In genomic region chr2:3780477-3781402, GRCh38 we compare ENCODE assay signal across 8 cellular contexts.
A peak's percentile ranks its signal among the peaks of the same experiment; 100 is the strongest.
DNase-seq lines count a peak whose midpoint lies in the region; ATAC-seq and TF ChIP-seq lines count a peak whose summit lies in the region.

No MANE protein-coding gene starts in this region.

- no peak overlapping the region for H2BK120ac ChIP-seq in mesenchymal stem cell (ENCODE audit: low read depth, low read length)

- H3K27ac ChIP-seq in VCaP (peak overlapping the region; percentile 38), mesenchymal stem cell (ENCODE audit: low read length, poor library complexity, severe bottlenecking) (no peak overlapping the region), stomach (no peak overlapping the region)

- H3K9ac ChIP-seq in mesenchymal stem cell (ENCODE audit: low read length): no peak overlapping the region

- H3K4ac ChIP-seq in mesenchymal stem cell (ENCODE audit: low read depth in 1 of 2, low read length in 2 of 2): no peak overlapping the region

- no peak overlapping the region for H2AFZ ChIP-seq in mesenchymal stem cell (ENCODE audit: low read depth, low read length)

- TF ChIP-seq CTCF in VCaP (conservative IDR thresholded peaks at IDR 0.05): peak; percentile 90
- TF ChIP-seq CTCF in stomach (IDR thresholded peaks at IDR 0.05): peak in 5 of 7 experiments; percentile 24 to 46 (median 33)

- H2BK15ac ChIP-seq in mesenchymal stem cell (ENCODE audit: low read depth, poor library complexity, severe bottlenecking): no peak overlapping the region

- H3K36me3 ChIP-seq in mesenchymal stem cell (ENCODE audit: control insufficient read depth in 1 of 2, insufficient read depth in 2 of 2, low read depth in 1 of 2, low read length in 2 of 2) (no peaks in the 10 kb centered on the region), stomach (no peaks in the 10 kb centered on the region)

- no peak overlapping the region for H4K8ac ChIP-seq in mesenchymal stem cell (ENCODE audit: low read length)

- no peak overlapping the region for H4K91ac ChIP-seq in mesenchymal stem cell (ENCODE audit: low read length)

- H3K18ac ChIP-seq in mesenchymal stem cell (ENCODE audit: low read depth in 1 of 2, low read length in 2 of 2): no peak overlapping the region

- H3K4me2 ChIP-seq in mesenchymal stem cell (ENCODE audit: low read length, poor library complexity, severe bottlenecking): no peak overlapping the region

- H2BK12ac ChIP-seq in mesenchymal stem cell (ENCODE audit: low read length in 2 of 2): no peak overlapping the region

- H3K4me3 ChIP-seq in mesenchymal stem cell (ENCODE audit: insufficient read depth in 1 of 2, low read depth in 1 of 2, low read length in 2 of 2) (no peak overlapping the region), stomach (no peak overlapping the region)

- H3K9me3 ChIP-seq in mesenchymal stem cell (ENCODE audit: control insufficient read depth, low read length) (no peaks in the 10 kb centered on the region), stomach (no peaks in the 10 kb centered on the region)

- no peak for TF ChIP-seq POLR2A in stomach (IDR thresholded peaks at IDR 0.05)

- DNase-seq in Ammon's horn (ENCODE audit: low spot score) (peak; percentile 49), NCI-H2081 (lab: John Stamatoyannopoulos, UW) (peak; percentile 67 to 82), dermis blood vessel endothelial cell (peak; percentile 78), mesenchymal stem cell (peak; percentile 1), stomach (peak; percentile 67)

- H3K4me1 ChIP-seq in mesenchymal stem cell (ENCODE audit: control insufficient read depth, insufficient read depth, low read depth, low read length) (peaks cover 2% of the 10 kb centered on the region), stomach (peaks cover 0 to 12% (median 0%) of the 10 kb centered on the region in 4 donors)

- H3K79me1 ChIP-seq in mesenchymal stem cell (replicated peaks; ENCODE audit: low read length, poor library complexity, severe bottlenecking): no peaks in the 10 kb centered on the region

- H3K23ac ChIP-seq in mesenchymal stem cell (ENCODE audit: low read length in 2 of 2): no peak overlapping the region

- no peak overlapping the region for H3K14ac ChIP-seq in mesenchymal stem cell (ENCODE audit: low read length in 2 of 2)

- H3K27me3 ChIP-seq in mesenchymal stem cell (ENCODE audit: control insufficient read depth in 1 of 2, insufficient read depth in 1 of 2, low read length in 2 of 2): peaks cover 0 to 30% of the 10 kb centered on the region in 2 experiments
- peaks cover 0 to 19% (median 0%) of the 10 kb centered on the region in 3 donors for H3K27me3 ChIP-seq in stomach

- TF ChIP-seq EP300 in stomach (IDR thresholded peaks at IDR 0.05): no peak

- ATAC-seq in GM18867 (IDR thresholded peaks at IDR 0.05; ENCODE audit: unreplicated experiment): peak; percentile 100
- ATAC-seq in HG03025 (IDR thresholded peaks at IDR 0.05; ENCODE audit: low FRiP score, unreplicated experiment): peak; percentile 76

- intact Hi-C loops in stomach (cut with DNase I; ENCODE audit: low total_unique reads): no loop called here

- no peak overlapping the region for H2AK5ac ChIP-seq in mesenchymal stem cell (ENCODE audit: low read length, severe bottlenecking)

- H2BK5ac ChIP-seq in mesenchymal stem cell (ENCODE audit: low read depth, low read length, poor library complexity, severe bottlenecking): no peak overlapping the region

- WGBS in mesenchymal stem cell: 56% methylated on average over 23 of the region's 23 CpGs
- WGBS in stomach, 5 donors: 39 to 44% (median 42%) methylated on average over 23 of the region's 23 CpGs

Comparison
In these comparisons a context has a peak if more than half of its experiments do, and no peak if none do; other contexts are left out.
1. DNase-seq: peak in every context shown above with its lines; median percentile 78 in dermis blood vessel endothelial cell; 74 in NCI-H2081; 67 in stomach; 49 in Ammon's horn; 1 in mesenchymal stem cell.